ENCODE assay signal across 1 cellular context in genomic region chr16:66801320-66802105, GRCh38.
TF ChIP-seq lines count a peak whose summit lies in the region.

A gene with protein sequence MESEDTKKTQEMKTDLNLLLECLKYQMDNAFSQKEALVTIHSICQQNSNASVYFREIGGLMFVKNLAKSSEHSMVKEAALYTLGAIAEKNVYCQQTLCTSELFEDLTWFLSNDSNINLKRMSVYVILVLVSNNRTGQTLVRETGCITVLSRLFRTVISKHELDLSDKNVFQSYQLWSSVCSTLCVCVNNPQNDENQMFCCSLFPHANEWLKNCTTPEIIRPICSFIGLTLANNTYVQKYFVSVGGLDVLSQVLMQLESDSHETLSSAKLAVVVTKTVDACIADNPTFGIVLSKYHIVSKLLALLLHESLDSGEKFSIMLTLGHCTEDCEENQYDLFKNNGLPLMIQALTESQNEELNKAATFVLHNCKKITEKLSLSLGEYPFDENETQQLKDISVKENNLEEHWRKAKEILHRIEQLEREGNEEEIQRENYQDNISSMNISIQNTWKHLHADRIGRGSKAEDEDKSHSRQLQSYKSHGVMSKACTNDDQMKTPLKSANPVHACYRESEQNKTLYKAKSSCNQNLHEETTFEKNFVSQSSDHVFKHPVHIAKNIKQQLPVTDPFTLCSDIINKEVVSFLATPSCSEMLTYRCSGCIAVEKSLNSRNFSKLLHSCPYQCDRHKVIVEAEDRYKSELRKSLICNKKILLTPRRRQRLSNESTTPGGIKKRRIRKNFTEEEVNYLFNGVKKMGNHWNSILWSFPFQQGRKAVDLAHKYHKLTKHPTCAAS (minus strand): TSS chr16:66801584. CDS start chr16:66796798, 4,786 bp downstream.

TF ChIP-seq in HepG2, 621 proteins besides CTCF, POLR2A, EP300 and RAD21 (continued from another document):
- TF ChIP-seq ZNF138 (CRISPR knock-in tag; IDR thresholded peaks at IDR 0.05; ENCODE audit: low read depth): no peak
- TF ChIP-seq ZNF687 (CRISPR knock-in tag; IDR thresholded peaks at IDR 0.05): 0 out of 2 replicates have a peak, but pooled peaks have one; percentile 7
- no peak for TF ChIP-seq SRF (IDR thresholded peaks at IDR 0.05; ENCODE audit: low read depth, low read length)
- no peak for TF ChIP-seq ISL2 (CRISPR knock-in tag; IDR thresholded peaks at IDR 0.05)
- TF ChIP-seq HMGXB3 (CRISPR knock-in tag; IDR thresholded peaks at IDR 0.05; ENCODE audit: borderline replicate concordance): no peak
- TF ChIP-seq RBFOX2 (IDR thresholded peaks at IDR 0.05; ENCODE audit: low read depth, low read length): peak; percentile 42; the same call in 1 of the 2 replicates
- no peak for TF ChIP-seq KMT2A (CRISPR knock-in tag; IDR thresholded peaks at IDR 0.05)
- TF ChIP-seq ZNF569 (CRISPR knock-in tag; IDR thresholded peaks at IDR 0.05; ENCODE audit: borderline replicate concordance): no peak
- peak; percentile 95 for TF ChIP-seq AGO2 (optimal IDR thresholded peaks at IDR 0.05; ENCODE audit: low read depth, low read length)
- no peak for TF ChIP-seq HBP1 (CRISPR knock-in tag; IDR thresholded peaks at IDR 0.05; ENCODE audit: low read depth)
- TF ChIP-seq HOXD1 (CRISPR knock-in tag; IDR thresholded peaks at IDR 0.05): no peak
- TF ChIP-seq ZIK1 (CRISPR knock-in tag; IDR thresholded peaks at IDR 0.05; ENCODE audit: borderline replicate concordance, low read depth): no peak
- no peak for TF ChIP-seq BRCA1 (CRISPR knock-in tag; IDR thresholded peaks at IDR 0.05)
- TF ChIP-seq SP5 (CRISPR knock-in tag; IDR thresholded peaks at IDR 0.05; ENCODE audit: borderline replicate concordance, low read depth): no peak
- TF ChIP-seq IRF2 (CRISPR knock-in tag; IDR thresholded peaks at IDR 0.05): no peak
